In the genomic region with DNA sequence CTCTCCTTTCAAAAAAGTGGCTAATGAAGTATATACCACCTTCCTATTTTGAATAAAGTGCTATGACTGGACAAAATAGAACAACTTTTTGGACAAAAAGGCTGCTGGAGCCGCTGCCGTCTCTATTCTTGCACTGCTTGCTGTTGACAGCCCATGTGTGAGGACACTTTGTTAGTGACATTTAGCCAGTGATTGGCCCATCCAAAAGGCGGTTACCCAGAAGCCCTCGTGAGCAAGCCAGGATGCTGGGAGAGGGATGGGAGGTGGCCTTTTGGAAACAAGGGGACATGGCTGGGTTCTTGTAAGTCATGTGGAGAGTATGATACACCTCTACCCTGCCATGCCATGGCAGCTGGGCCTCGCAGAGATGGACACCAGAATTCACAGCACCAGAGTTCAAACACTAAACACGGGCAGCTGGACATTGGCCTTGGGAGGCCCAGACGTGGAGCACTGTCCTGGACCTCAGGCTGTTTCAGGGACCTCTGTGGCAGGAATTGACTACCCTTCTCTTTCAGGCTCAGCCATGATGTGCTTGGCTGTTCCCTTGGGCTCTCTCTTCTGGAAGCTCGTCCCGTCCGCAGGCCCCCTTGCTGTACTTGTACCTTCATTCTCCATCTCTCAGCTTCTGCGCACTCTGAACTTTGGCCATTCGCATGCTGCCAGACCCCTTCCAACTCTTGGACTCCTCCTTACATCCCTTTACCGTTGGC, we compare ENCODE assay signal across 21 cellular contexts.
"Had no signal": no experiment of that assay in that cellular context is flagged by ENCODE, and none has a peak within 500 bp of the region (broad histone marks: within the 10 kb centered on the region; RNA-seq: fewer than 3 reads in every experiment).

No MANE protein-coding gene starts in this region.

- H3K9me3 ChIP-seq: mucosa of descending colon, psoas muscle, transverse colon had no signal

- H3K27me3 Mint-ChIP-seq: activated CD8-positive, alpha-beta memory T cell treated with anti-CD3 and anti-CD28 coated beads, Interleukin-2, amount 10 ng/mL, durations not matched to agents 7 days and 5 days; activated naive CD8-positive, alpha-beta T cell; effector memory CD8-positive, alpha-beta T cell; naive B cell had no signal

- H3K36me3 Mint-ChIP-seq: activated CD8-positive, alpha-beta memory T cell treated with anti-CD3 and anti-CD28 coated beads, Interleukin-2, amount 10 ng/mL, durations not matched to agents 7 days and 5 days; activated naive CD8-positive, alpha-beta T cell; naive B cell had no signal

- H3K4me3 Mint-ChIP-seq: activated CD4-positive, alpha-beta memory T cell treated with anti-CD3 and anti-CD28 coated beads, Interleukin-2, amount 10 ng/mL, durations not matched to agents 7 days and 5 days; activated CD8-positive, alpha-beta memory T cell treated with anti-CD3 and anti-CD28 coated beads, Interleukin-2, amount 10 ng/mL, durations not matched to agents 7 days and 5 days; activated naive CD8-positive, alpha-beta T cell; effector memory CD8-positive, alpha-beta T cell; naive B cell; neural progenitor cell; T-helper 2 cell treated with Interferon-gamma antibody and Interleukin-4, amounts not matched to agents 5 μg/mL and 100 μg/mL, for 36 hours had no signal

- FAIRE-seq: islet of Langerhans, TTC549 had no signal

- ATAC-seq: activated CD8-positive, alpha-beta memory T cell treated with anti-CD3 and anti-CD28 coated beads, Interleukin-2, amount 10 ng/mL, durations not matched to agents 7 days and 5 days; effector memory CD8-positive, alpha-beta T cell; left colon; mucosa of descending colon; psoas muscle had no signal

- H3K27ac ChIP-seq: cardiac muscle cell, neural progenitor cell, psoas muscle, transverse colon had no signal

- H3K9ac ChIP-seq: neural progenitor cell had no signal

- H3K27ac Mint-ChIP-seq: activated CD4-positive, alpha-beta memory T cell treated with anti-CD3 and anti-CD28 coated beads, Interleukin-2, amount 10 ng/mL, durations not matched to agents 7 days and 5 days; activated CD8-positive, alpha-beta memory T cell treated with anti-CD3 and anti-CD28 coated beads, Interleukin-2, amount 10 ng/mL, durations not matched to agents 7 days and 5 days; activated naive CD8-positive, alpha-beta T cell; effector memory CD8-positive, alpha-beta T cell; neural progenitor cell; T-helper 2 cell treated with Interferon-gamma antibody and Interleukin-4, amounts not matched to agents 5 μg/mL and 100 μg/mL, for 36 hours had no signal

- H3K4me1 Mint-ChIP-seq: activated CD4-positive, alpha-beta memory T cell treated with anti-CD3 and anti-CD28 coated beads, Interleukin-2, amount 10 ng/mL, durations not matched to agents 7 days and 5 days; activated CD8-positive, alpha-beta memory T cell treated with anti-CD3 and anti-CD28 coated beads, Interleukin-2, amount 10 ng/mL, durations not matched to agents 7 days and 5 days; naive B cell had no signal

- DNase-seq: activated CD4-positive, alpha-beta memory T cell treated with anti-CD3 and anti-CD28 coated beads, Interleukin-2, amount 10 ng/mL, durations not matched to agents 7 days and 5 days; activated CD4-positive, alpha-beta T cell treated with anti-CD3 and anti-CD28 coated beads for 4 hours; activated CD8-positive, alpha-beta memory T cell treated with anti-CD3 and anti-CD28 coated beads, Interleukin-2, amount 10 ng/mL, durations not matched to agents 7 days and 5 days; amniotic stem cell; effector memory CD8-positive, alpha-beta T cell; left colon; mucosa of descending colon; naive B cell; psoas muscle; stimulated activated CD4-positive, alpha-beta T cell treated with anti-CD3 and anti-CD28 coated beads, Interleukin-12 subunit alpha, Interleukin-12 subunit beta, amount 100 ng/mL, for 4 hours; stimulated activated CD4-positive, alpha-beta T cell treated with anti-CD3 and anti-CD28 coated beads, Interleukin-1b, Interleukin-23, amount 100 ng/mL, for 48 hours; stimulated activated CD8-positive, alpha-beta memory T cell treated with anti-CD3 and anti-CD28 coated beads, Interleukin-4, amount 100 ng/mL, for 48 hours; stimulated activated naive CD4-positive, alpha-beta T cell; transverse colon had no signal

- H3K4me2 ChIP-seq: neural progenitor cell had no signal

- H3K9me3 Mint-ChIP-seq: activated CD4-positive, alpha-beta memory T cell treated with anti-CD3 and anti-CD28 coated beads, Interleukin-2, amount 10 ng/mL, durations not matched to agents 7 days and 5 days; effector memory CD8-positive, alpha-beta T cell; naive B cell; neural progenitor cell; T-helper 2 cell treated with Interferon-gamma antibody and Interleukin-4, amounts not matched to agents 5 μg/mL and 100 μg/mL, for 36 hours had no signal

- H3K36me3 ChIP-seq: neural progenitor cell, transverse colon had no signal

- H3K27me3 ChIP-seq: cardiac muscle cell, neural progenitor cell, transverse colon had no signal

- H3K4me3 ChIP-seq: cardiac muscle cell, lung, mucosa of descending colon, neural progenitor cell, psoas muscle, transverse colon had no signal

- H2AFZ ChIP-seq: neural progenitor cell had no signal
